In genomic region chr6:114839019-114839418, GRCh38 we compare ENCODE assay signal across 35 cellular contexts.
"Had no signal": no experiment of that assay in that cellular context is flagged by ENCODE, and none has a peak within 500 bp of the region (broad histone marks: within the 10 kb centered on the region; RNA-seq: fewer than 3 reads in every experiment).

No MANE protein-coding gene starts in this region.

- H3K4me3 ChIP-seq: MG63 had no signal

- H3K9me3 ChIP-seq: MG63 had no signal

- DNase-seq: Karpas-422, Kasumi-1, MG63, MM.1S, MV-4-11, NCI-H1048, NCI-H1092, NCI-H1092 treated with DMSO at 0.1 percent for 48 hours, NCI-H1105, NCI-H1105 treated with DMSO at 0.1 percent for 48 hours, NCI-H1417, NCI-H1417 treated with DMSO at 0.1 percent for 48 hours, NCI-H1436, NCI-H1436 treated with DMSO at 0.1 percent for 48 hours, NCI-H146, NCI-H1694, NCI-H1694 treated with DMSO at 0.1 percent for 48 hours, NCI-H187, NCI-H187 treated with DMSO at 0.1 percent for 48 hours, NCI-H1930, NCI-H2029, NCI-H2029 treated with DMSO at 0.1 percent for 48 hours, NCI-H2081, NCI-H2081 treated with DMSO at 0.1 percent for 48 hours, NCI-H2107, NCI-H2171, NCI-H2171 treated with DMSO at 0.1 percent for 48 hours, NCI-H2227 treated with DMSO at 0.1 percent for 48 hours, NCI-H226, NCI-H345, NCI-H446, NCI-H446 treated with DMSO at 0.1 percent for 48 hours, NCI-H510A, NCI-H510A treated with DMSO at 0.1 percent for 48 hours, NCI-H524 had no signal

- H3K36me3 ChIP-seq: MG63 had no signal

- H3K27me3 ChIP-seq: MG63 had no signal
